ENCODE assay signal across 8 cellular contexts in the genomic region with DNA sequence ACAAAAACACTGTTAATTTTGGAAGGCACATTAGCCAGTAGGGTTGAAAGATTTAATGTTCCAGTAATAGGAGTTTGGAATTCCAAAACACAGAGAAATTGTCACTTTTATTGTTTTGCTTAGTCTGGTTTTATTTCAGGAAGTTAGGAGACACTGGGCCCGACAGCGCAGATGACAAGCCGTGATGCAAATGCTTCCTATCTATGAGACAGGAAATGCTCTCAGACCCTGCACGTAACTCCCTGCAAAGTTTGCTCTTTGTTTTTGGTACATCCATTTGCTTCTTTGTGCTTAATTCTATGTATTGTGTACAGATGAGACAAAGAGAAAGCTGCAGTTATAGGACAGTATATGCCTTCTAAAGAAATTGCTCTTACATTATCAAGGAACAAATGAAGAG.
A peak's percentile ranks its signal among the peaks of the same experiment; 100 is the strongest.
DNase-seq lines count a peak whose midpoint lies in the region; ATAC-seq lines count a peak whose summit lies in the region.

No MANE protein-coding gene starts in this region.

- peak overlapping the region; percentile 10 for H3K4me3 Mint-ChIP-seq in activated CD8-positive, alpha-beta memory T cell treated with anti-CD3 and anti-CD28 coated beads, Interleukin-2, amount 10 ng/mL, durations not matched to agents 7 days and 5 days
- peak overlapping the region; percentile 41 for H3K4me3 Mint-ChIP-seq in stimulated activated memory B cell treated with anti-CD40 and anti-IgM and Interleukin-4, amounts not matched to agents 10 μg/mL and 1 μg/mL and 100 μg/mL, for 72 hours

- no peaks in the 10 kb centered on the region for H3K9me3 Mint-ChIP-seq in activated CD8-positive, alpha-beta memory T cell treated with anti-CD3 and anti-CD28 coated beads, Interleukin-2, amount 10 ng/mL, durations not matched to agents 7 days and 5 days (ENCODE audit: low read depth)
- no peaks in the 10 kb centered on the region for H3K9me3 Mint-ChIP-seq in stimulated activated memory B cell treated with anti-CD40 and anti-IgM and Interleukin-4, amounts not matched to agents 10 μg/mL and 1 μg/mL and 100 μg/mL, for 72 hours

- peak; percentile 68 for DNase-seq in activated CD8-positive, alpha-beta memory T cell treated with anti-CD3 and anti-CD28 coated beads, Interleukin-2, amount 10 ng/mL, durations not matched to agents 7 days and 5 days
- DNase-seq in activated CD8-positive, alpha-beta memory T cell treated with anti-CD3 and anti-CD28 coated beads, Interleukin-2, amount 50 U/mL, for 48 hours = no peak
- DNase-seq in SK-MEL-5 (ENCODE audit: low read depth, low spot score) (peak; percentile 59), dermis blood vessel endothelial cell (peak; percentile 73), NCI-H446 (lab: John Stamatoyannopoulos, UW) (no peak), HT-29 (ENCODE audit: low spot score) (no peak)

- in situ Hi-C loops in SK-MEL-5 (cut with HindIII; ENCODE audit: low pct_unique_long_range_greater_than_20kb, low sequenced_read_pairs) = no loop called here

- H3K4me1 Mint-ChIP-seq in activated CD8-positive, alpha-beta memory T cell treated with anti-CD3 and anti-CD28 coated beads, Interleukin-2, amount 10 ng/mL, durations not matched to agents 7 days and 5 days = peaks cover 17% of the 10 kb centered on the region
- H3K4me1 Mint-ChIP-seq in stimulated activated memory B cell treated with anti-CD40 and anti-IgM and Interleukin-4, amounts not matched to agents 10 μg/mL and 1 μg/mL and 100 μg/mL, for 72 hours = peaks cover 17% of the 10 kb centered on the region

- H3K27ac Mint-ChIP-seq in activated CD8-positive, alpha-beta memory T cell treated with anti-CD3 and anti-CD28 coated beads, Interleukin-2, amount 10 ng/mL, durations not matched to agents 7 days and 5 days = peak overlapping the region; percentile 88
- H3K27ac Mint-ChIP-seq in stimulated activated memory B cell treated with anti-CD40 and anti-IgM and Interleukin-4, amounts not matched to agents 10 μg/mL and 1 μg/mL and 100 μg/mL, for 72 hours = peak overlapping the region; percentile 68

- H3K27me3 Mint-ChIP-seq in activated CD8-positive, alpha-beta memory T cell treated with anti-CD3 and anti-CD28 coated beads, Interleukin-2, amount 10 ng/mL, durations not matched to agents 7 days and 5 days = no peaks in the 10 kb centered on the region
- H3K27me3 Mint-ChIP-seq in stimulated activated memory B cell treated with anti-CD40 and anti-IgM and Interleukin-4, amounts not matched to agents 10 μg/mL and 1 μg/mL and 100 μg/mL, for 72 hours = no peaks in the 10 kb centered on the region

- CTCF ChIA-PET in activated CD8-positive, alpha-beta memory T cell treated with anti-CD3 and anti-CD28 coated beads, Interleukin-2, amount 10 ng/mL, durations not matched to agents 7 days and 5 days (lab: Charles Lee) = interaction anchor here (0.8 kb wide), 1 partner anchor 121 kb away, joined by 3 read pairs; no protein-coding TSS in a partner anchor

- peaks cover 3% of the 10 kb centered on the region for H3K36me3 Mint-ChIP-seq in activated CD8-positive, alpha-beta memory T cell treated with anti-CD3 and anti-CD28 coated beads, Interleukin-2, amount 10 ng/mL, durations not matched to agents 7 days and 5 days
- H3K36me3 Mint-ChIP-seq in stimulated activated memory B cell treated with anti-CD40 and anti-IgM and Interleukin-4, amounts not matched to agents 10 μg/mL and 1 μg/mL and 100 μg/mL, for 72 hours = no peaks in the 10 kb centered on the region

- ATAC-seq in activated CD8-positive, alpha-beta memory T cell treated with anti-CD3 and anti-CD28 coated beads, Interleukin-2, amount 10 ng/mL, durations not matched to agents 7 days and 5 days = peak; percentile 90
- peak; percentile 54 for ATAC-seq in stimulated activated memory B cell treated with anti-CD40 and anti-IgM and Interleukin-4, amounts not matched to agents 10 μg/mL and 1 μg/mL and 100 μg/mL, for 72 hours
- no peak for ATAC-seq in HG02840 (IDR thresholded peaks at IDR 0.05; ENCODE audit: low FRiP score, unreplicated experiment)

Comparison
In these comparisons a context has a peak if more than half of its experiments do, and no peak if none do; other contexts are left out.
1. DNase-seq: peak in activated CD8-positive, alpha-beta memory T cell treated with anti-CD3 and anti-CD28 coated beads, Interleukin-2, amount 10 ng/mL, durations not matched to agents 7 days and 5 days (single experiment), SK-MEL-5 (single experiment) and dermis blood vessel endothelial cell (single experiment); none in activated CD8-positive, alpha-beta memory T cell treated with anti-CD3 and anti-CD28 coated beads, Interleukin-2, amount 50 U/mL, for 48 hours (single experiment), NCI-H446 (0 of 2) and HT-29 (single experiment).